In genomic region chr17:82926081-82926480, GRCh38 we compare ENCODE assay signal across 24 cellular contexts.
DNase-seq lines count a peak whose midpoint lies in the region; ATAC-seq, FAIRE-seq and TF ChIP-seq lines count a peak whose summit lies in the region.
"Had no signal": no experiment of that assay in that cellular context is flagged by ENCODE, and none has a peak within 500 bp of the region (broad histone marks: within the 10 kb centered on the region; RNA-seq: fewer than 3 reads in every experiment).

No MANE protein-coding gene starts in this region.

- H3K9me3 ChIP-seq in BLaER1: no peaks in the 10 kb centered on the region
- no peaks in the 10 kb centered on the region for H3K9me3 ChIP-seq in BLaER1 treated with 17β-estradiol and CSF1 and Interleukin-3, amounts not matched to agents 10 nM and 100 nM (replicated peaks in 1 of 11)
- no peaks in the 10 kb centered on the region for H3K9me3 ChIP-seq in kidney (ENCODE audit: control insufficient read depth in 1 of 2, low read length in 2 of 2)
- H3K9me3 ChIP-seq: SJSA1 had no signal

- no peak for FAIRE-seq in kidney (lab: Jason Lieb, UNC)
- FAIRE-seq: GM12892, H54, K562 had no signal

- no peak for ATAC-seq in stimulated activated effector memory CD8-positive, alpha-beta T cell treated with anti-CD3 and anti-CD28 coated beads, Interleukin-12 subunit alpha, Interleukin-12 subunit beta, amount 100 ng/mL, for 72 hours
- ATAC-seq: K562, PC-3 had no signal

- H3K36me3 ChIP-seq in BLaER1: peaks cover 90% of the 10 kb centered on the region
- H3K36me3 ChIP-seq in BLaER1 treated with 17β-estradiol and CSF1 and Interleukin-3, amounts not matched to agents 10 nM and 100 nM: peaks cover 69 to 100% (median 87%) of the 10 kb centered on the region in 11 experiments
- peaks cover 17% of the 10 kb centered on the region in 2 donors for H3K36me3 ChIP-seq in kidney (ENCODE audit: control insufficient read depth in 1 of 2, insufficient read depth in 2 of 2, low read length in 2 of 2)

- peak overlapping the region; percentile 56 for H3K27ac Mint-ChIP-seq in stimulated activated effector memory CD8-positive, alpha-beta T cell treated with anti-CD3 and anti-CD28 coated beads, Interleukin-12 subunit alpha, Interleukin-12 subunit beta, amount 100 ng/mL, for 72 hours

- TF ChIP-seq CTCF in kidney (IDR thresholded peaks at IDR 0.05; ENCODE audit: borderline replicate concordance, extremely low read depth, insufficient read depth): no peak

- H3K4me3 ChIP-seq in BLaER1 (no peak overlapping the region), kidney (ENCODE audit: low read length in 2 of 2) (no peak overlapping the region)
- no peak overlapping the region for H3K4me3 ChIP-seq in BLaER1 treated with 17β-estradiol and CSF1 and Interleukin-3, amounts not matched to agents 10 nM and 100 nM
- H3K4me3 ChIP-seq: K562, SJSA1 had no signal

- H3K9ac ChIP-seq in BLaER1 (no peak overlapping the region), kidney (ENCODE audit: low read length in 2 of 2) (no peak overlapping the region)
- 0 out of 22 replicates have a peak overlapping the region, but pooled peaks of 1 of the 11 experiments have one; percentile 21 for H3K9ac ChIP-seq in BLaER1 treated with 17β-estradiol and CSF1 and Interleukin-3, amounts not matched to agents 10 nM and 100 nM

- H4K20me1 ChIP-seq in BLaER1: peaks cover 27% of the 10 kb centered on the region
- peaks cover 0 to 87% (median 15%) of the 10 kb centered on the region in 11 experiments; a peak in 17 of 22 replicates for H4K20me1 ChIP-seq in BLaER1 treated with 17β-estradiol and CSF1 and Interleukin-3, amounts not matched to agents 10 nM and 100 nM

- peaks cover 64% of the 10 kb centered on the region for H3K36me3 Mint-ChIP-seq in stimulated activated effector memory CD8-positive, alpha-beta T cell treated with anti-CD3 and anti-CD28 coated beads, Interleukin-12 subunit alpha, Interleukin-12 subunit beta, amount 100 ng/mL, for 72 hours

- 0 out of 2 replicates have a peak overlapping the region, but pooled peaks have one; percentile 18 for H3K27ac ChIP-seq in BLaER1
- peak overlapping the region in 2 of 11 experiments; percentile 51 to 60; a peak in 5 of 22 replicates for H3K27ac ChIP-seq in BLaER1 treated with 17β-estradiol and CSF1 and Interleukin-3, amounts not matched to agents 10 nM and 100 nM
- no peak overlapping the region for H3K27ac ChIP-seq in kidney (ENCODE audit: low read depth in 2 of 2, low read length in 2 of 2)
- H3K27ac ChIP-seq: SJSA1 had no signal

- H3K4me3 Mint-ChIP-seq in stimulated activated effector memory CD8-positive, alpha-beta T cell treated with anti-CD3 and anti-CD28 coated beads, Interleukin-12 subunit alpha, Interleukin-12 subunit beta, amount 100 ng/mL, for 72 hours: no peak overlapping the region
- H3K4me3 Mint-ChIP-seq: CD14-positive monocyte; CD8-positive, alpha-beta memory T cell had no signal

- H3K4me2 ChIP-seq in BLaER1: peak overlapping the region; percentile 55
- peak overlapping the region in 6 of 11 experiments; percentile 13 to 88 (median 26); a peak in 7 of 22 replicates for H3K4me2 ChIP-seq in BLaER1 treated with 17β-estradiol and CSF1 and Interleukin-3, amounts not matched to agents 10 nM and 100 nM

- no peaks in the 10 kb centered on the region for H3K27me3 ChIP-seq in BLaER1
- no peaks in the 10 kb centered on the region for H3K27me3 ChIP-seq in BLaER1 treated with 17β-estradiol and CSF1 and Interleukin-3, amounts not matched to agents 10 nM and 100 nM
- H3K27me3 ChIP-seq: SJSA1 had no signal

- H3K4me1 Mint-ChIP-seq in stimulated activated effector memory CD8-positive, alpha-beta T cell treated with anti-CD3 and anti-CD28 coated beads, Interleukin-12 subunit alpha, Interleukin-12 subunit beta, amount 100 ng/mL, for 72 hours: no peaks in the 10 kb centered on the region
- H3K4me1 Mint-ChIP-seq: CD14-positive monocyte had no signal

- peaks cover 60% of the 10 kb centered on the region for H3K4me1 ChIP-seq in BLaER1
- peaks cover 6 to 57% (median 44%) of the 10 kb centered on the region in 10 experiments for H3K4me1 ChIP-seq in BLaER1 treated with 17β-estradiol and CSF1 and Interleukin-3, amounts not matched to agents 10 nM and 100 nM
- H3K4me1 ChIP-seq in kidney (ENCODE audit: control insufficient read depth in 1 of 2, insufficient read depth in 1 of 2, low read depth in 1 of 2, low read length in 2 of 2): no peaks in the 10 kb centered on the region

- H3K9me3 Mint-ChIP-seq in stimulated activated effector memory CD8-positive, alpha-beta T cell treated with anti-CD3 and anti-CD28 coated beads, Interleukin-12 subunit alpha, Interleukin-12 subunit beta, amount 100 ng/mL, for 72 hours: no peaks in the 10 kb centered on the region
- H3K9me3 Mint-ChIP-seq: CD14-positive monocyte; CD8-positive, alpha-beta memory T cell had no signal

- intact Hi-C loops in kidney (cut with DNase I): no loop called here

- DNase-seq in kidney (peak; percentile 41), NCI-H2196 treated with DMSO at 0.1 percent for 48 hours (lab: John Stamatoyannopoulos, UW; ENCODE audit: unreplicated experiment) (no peak), Kasumi-1 (lab: John Stamatoyannopoulos, UW) (no peak)
- no peak for DNase-seq in stimulated activated effector memory CD8-positive, alpha-beta T cell treated with anti-CD3 and anti-CD28 coated beads, Interleukin-12 subunit alpha, Interleukin-12 subunit beta, amount 100 ng/mL, for 72 hours (ENCODE audit: low spot score in 2 of 2)
- no peak for DNase-seq in stimulated activated CD4-positive, alpha-beta T cell treated with anti-CD3 and anti-CD28 coated beads, Interleukin-2, amount 100 ng/mL, for 48 hours
- DNase-seq: CD8-positive, alpha-beta memory T cell; DMS 273 treated with DMSO at 0.1 percent for 48 hours; DMS79 treated with DMSO at 0.1 percent for 48 hours; MV-4-11; NCI-H1105; NCI-H1436 treated with DMSO at 0.1 percent for 48 hours; NCI-H1930; NCI-H2107; NCI-H446; NCI-H524 treated with DMSO at 0.1 percent for 48 hours; NCI-H774; PC-3 had no signal
